1 cellular context compared by ENCODE assay signal in the genomic region with DNA sequence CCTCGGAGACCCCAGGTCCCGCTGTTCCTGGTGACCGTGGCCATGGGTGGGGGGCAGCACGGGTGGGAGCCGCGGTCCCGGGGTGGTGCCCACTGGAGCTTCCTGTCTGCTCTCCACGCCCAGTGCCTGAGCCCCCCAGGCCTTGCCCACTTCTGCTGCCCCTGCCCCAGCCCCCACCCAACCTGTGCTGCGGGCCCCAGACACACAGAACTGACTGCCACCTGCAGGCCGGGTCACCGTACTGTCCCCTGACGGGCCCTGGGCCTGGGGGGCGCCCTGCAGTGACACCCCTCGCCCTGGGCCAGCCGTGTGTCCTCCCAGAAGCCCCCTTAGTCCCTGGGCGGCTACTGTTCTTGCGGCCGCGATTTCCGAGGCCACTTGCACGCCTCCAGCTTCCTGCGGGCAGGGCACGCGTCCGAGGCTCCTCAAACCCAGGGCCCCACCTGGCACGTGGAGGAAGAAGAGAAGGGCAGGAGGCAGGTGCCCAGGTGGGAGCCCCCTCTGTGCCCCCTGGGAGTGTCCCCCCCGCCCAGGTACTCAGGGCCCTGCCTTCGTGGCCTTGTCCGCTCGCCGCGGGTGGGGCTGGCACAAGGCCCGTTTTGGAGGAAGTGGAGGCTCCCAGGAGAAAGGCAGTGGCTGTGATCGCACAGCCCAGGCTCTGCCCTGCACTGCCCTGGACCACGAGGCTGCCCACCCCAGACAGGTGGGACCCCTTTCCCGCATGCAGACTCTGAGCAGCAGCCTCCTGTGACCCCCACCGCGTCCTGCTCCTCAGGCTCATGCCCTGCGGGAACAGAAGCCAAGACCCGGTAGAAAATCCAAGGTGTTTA.
TF ChIP-seq lines count a peak whose summit lies in the region.

No MANE protein-coding gene starts in this region.

TF ChIP-seq in HCT116, 20 proteins besides CTCF, POLR2A, EP300 and RAD21 (continued from another document):
- TF ChIP-seq, protein P1, sequence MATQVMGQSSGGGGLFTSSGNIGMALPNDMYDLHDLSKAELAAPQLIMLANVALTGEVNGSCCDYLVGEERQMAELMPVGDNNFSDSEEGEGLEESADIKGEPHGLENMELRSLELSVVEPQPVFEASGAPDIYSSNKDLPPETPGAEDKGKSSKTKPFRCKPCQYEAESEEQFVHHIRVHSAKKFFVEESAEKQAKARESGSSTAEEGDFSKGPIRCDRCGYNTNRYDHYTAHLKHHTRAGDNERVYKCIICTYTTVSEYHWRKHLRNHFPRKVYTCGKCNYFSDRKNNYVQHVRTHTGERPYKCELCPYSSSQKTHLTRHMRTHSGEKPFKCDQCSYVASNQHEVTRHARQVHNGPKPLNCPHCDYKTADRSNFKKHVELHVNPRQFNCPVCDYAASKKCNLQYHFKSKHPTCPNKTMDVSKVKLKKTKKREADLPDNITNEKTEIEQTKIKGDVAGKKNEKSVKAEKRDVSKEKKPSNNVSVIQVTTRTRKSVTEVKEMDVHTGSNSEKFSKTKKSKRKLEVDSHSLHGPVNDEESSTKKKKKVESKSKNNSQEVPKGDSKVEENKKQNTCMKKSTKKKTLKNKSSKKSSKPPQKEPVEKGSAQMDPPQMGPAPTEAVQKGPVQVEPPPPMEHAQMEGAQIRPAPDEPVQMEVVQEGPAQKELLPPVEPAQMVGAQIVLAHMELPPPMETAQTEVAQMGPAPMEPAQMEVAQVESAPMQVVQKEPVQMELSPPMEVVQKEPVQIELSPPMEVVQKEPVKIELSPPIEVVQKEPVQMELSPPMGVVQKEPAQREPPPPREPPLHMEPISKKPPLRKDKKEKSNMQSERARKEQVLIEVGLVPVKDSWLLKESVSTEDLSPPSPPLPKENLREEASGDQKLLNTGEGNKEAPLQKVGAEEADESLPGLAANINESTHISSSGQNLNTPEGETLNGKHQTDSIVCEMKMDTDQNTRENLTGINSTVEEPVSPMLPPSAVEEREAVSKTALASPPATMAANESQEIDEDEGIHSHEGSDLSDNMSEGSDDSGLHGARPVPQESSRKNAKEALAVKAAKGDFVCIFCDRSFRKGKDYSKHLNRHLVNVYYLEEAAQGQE (IDR thresholded peaks at IDR 0.05; ENCODE audit: low read depth), result no peak
- TF ChIP-seq EZH2phosphoT487 (IDR thresholded peaks at IDR 0.05; ENCODE audit: borderline replicate concordance), result no peak
